ENCODE assay signal across 8 cellular contexts in the genomic region with DNA sequence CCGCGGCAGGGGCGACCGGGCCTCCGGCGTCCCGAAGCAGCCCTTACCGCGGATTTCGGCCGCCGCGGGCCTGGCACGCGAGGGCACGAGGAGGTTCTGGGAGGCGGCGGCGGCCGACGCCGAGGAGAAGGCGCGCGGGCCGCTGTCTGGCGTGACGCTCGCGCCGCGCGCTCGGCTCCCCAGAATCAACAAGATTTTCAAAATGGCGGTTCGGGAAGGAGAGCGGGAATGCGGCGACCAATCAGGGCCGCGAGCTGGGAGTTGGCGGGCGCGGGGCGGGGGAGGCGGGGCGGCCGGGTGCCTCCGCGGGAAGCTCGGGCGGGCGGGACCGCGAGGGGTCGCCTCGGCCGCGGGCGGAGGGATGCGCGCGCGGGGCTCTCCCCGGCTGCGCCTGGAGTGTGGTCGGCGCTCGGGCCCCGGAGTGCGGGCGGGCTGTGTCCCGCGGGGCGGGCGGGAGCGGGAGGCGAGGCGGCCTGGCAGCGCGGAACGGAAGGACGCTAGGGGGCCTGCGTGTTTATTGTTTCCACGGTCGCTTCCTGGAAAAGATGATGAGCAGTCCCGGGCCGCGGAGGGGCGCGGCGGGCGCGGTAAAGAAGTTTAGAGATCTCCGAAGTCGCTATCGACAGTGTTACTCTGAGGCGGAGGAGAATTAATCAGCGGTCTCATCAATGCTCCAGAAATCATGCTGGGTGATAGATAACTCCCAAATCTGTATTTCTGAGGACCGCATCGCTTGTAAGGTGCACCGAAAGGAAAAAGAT. TPM values are rescaled to one million over a fixed set of nuclear protein-coding genes. Genes with fewer than 3 reads are reported as not detected.
DNase-seq lines count a peak whose midpoint lies in the region; TF ChIP-seq lines count a peak whose summit lies in the region.

A gene with protein sequence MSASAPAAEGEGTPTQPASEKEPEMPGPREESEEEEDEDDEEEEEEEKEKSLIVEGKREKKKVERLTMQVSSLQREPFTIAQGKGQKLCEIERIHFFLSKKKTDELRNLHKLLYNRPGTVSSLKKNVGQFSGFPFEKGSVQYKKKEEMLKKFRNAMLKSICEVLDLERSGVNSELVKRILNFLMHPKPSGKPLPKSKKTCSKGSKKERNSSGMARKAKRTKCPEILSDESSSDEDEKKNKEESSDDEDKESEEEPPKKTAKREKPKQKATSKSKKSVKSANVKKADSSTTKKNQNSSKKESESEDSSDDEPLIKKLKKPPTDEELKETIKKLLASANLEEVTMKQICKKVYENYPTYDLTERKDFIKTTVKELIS (minus strand): TSS at position 193 of the 761 bp plus-strand sequence. CDS start 543 bp downstream, outside the sequence.

- H3K9ac ChIP-seq in SK-N-MC (ENCODE audit: insufficient read length) = peak within 1 kb of the TSS; percentile 95

- H3K27ac ChIP-seq in HEK293 (ENCODE audit: extremely low read depth, low read depth, low read length) = peak within 1 kb of the TSS; percentile 98
- H3K27ac ChIP-seq in SK-N-MC = peak within 1 kb of the TSS; percentile 84
- H3K27ac ChIP-seq in substantia nigra (ENCODE audit: low read depth, low read length, poor library complexity, severe bottlenecking) = peak within 1 kb of the TSS; percentile 85

- CTCF ChIA-PET in HEK293 (lab: Yijun Ruan, JAX) = no interaction called here
- CTCF ChIA-PET in activated naive CD4-positive, alpha-beta T cell treated with anti-CD3 and anti-CD28 coated beads for 36 hours (lab: Charles Lee) = interaction anchor here (1.6 kb wide), 1 partner anchor 66 kb away, joined by 4 read pairs; no protein-coding TSS in a partner anchor

- H3K9me3 Mint-ChIP-seq in activated naive CD4-positive, alpha-beta T cell treated with anti-CD3 and anti-CD28 coated beads for 36 hours = peaks cover 7% of the 10 kb centered on the region

- peak within 1 kb of the TSS; percentile 98 for H3K27ac Mint-ChIP-seq in activated naive CD4-positive, alpha-beta T cell treated with anti-CD3 and anti-CD28 coated beads for 36 hours

- H3K4me3 ChIP-seq in HEK293 (ENCODE audit: low read depth, low read length) = peak within 1 kb of the TSS; percentile 95
- peak within 1 kb of the TSS; percentile 95 for H3K4me3 ChIP-seq in SK-N-MC

- H3K36me3 ChIP-seq in HEK293 (ENCODE audit: control insufficient read depth in 2 of 2, insufficient read depth in 1 of 2, low read length in 2 of 2) = peaks cover 5 to 30% of the 10 kb centered on the region in 2 experiments
- H3K36me3 ChIP-seq in SK-N-MC (ENCODE audit: insufficient read depth, low read length) = peaks cover 39% of the 10 kb centered on the region

- no peaks in the 10 kb centered on the region for H3K9me3 ChIP-seq in HEK293 (ENCODE audit: control insufficient read depth, insufficient read depth, low read depth, low read length)
- H3K9me3 ChIP-seq in SK-N-MC (ENCODE audit: low read depth, low read length) = no peaks in the 10 kb centered on the region

- no peaks in the 10 kb centered on the region for H3K27me3 Mint-ChIP-seq in activated naive CD4-positive, alpha-beta T cell treated with anti-CD3 and anti-CD28 coated beads for 36 hours (ENCODE audit: low read depth)

- TF ChIP-seq CTCF in HEK293 (tag by site-specific recombination; IDR thresholded peaks at IDR 0.05) = peak; percentile 82

- POLR2A ChIA-PET in HEK293 (lab: Yijun Ruan, JAX) = interaction anchor here (0.6 to 1.5 kb wide), 10 partner anchors 13 to 1573 kb away, joined by 3 to 6 read pairs (median 4); a partner anchor contains a TSS

- peaks cover 39% of the 10 kb centered on the region for H3K36me3 Mint-ChIP-seq in activated naive CD4-positive, alpha-beta T cell treated with anti-CD3 and anti-CD28 coated beads for 36 hours (ENCODE audit: low read depth)

- peaks cover 25% of the 10 kb centered on the region for H3K4me1 ChIP-seq in HEK293 (ENCODE audit: control insufficient read depth, insufficient read depth, low read length)

- H3K4me3 Mint-ChIP-seq in activated naive CD4-positive, alpha-beta T cell treated with anti-CD3 and anti-CD28 coated beads for 36 hours = peak within 1 kb of the TSS; percentile 96

- peaks cover 45% of the 10 kb centered on the region for H3K4me1 Mint-ChIP-seq in activated naive CD4-positive, alpha-beta T cell treated with anti-CD3 and anti-CD28 coated beads for 36 hours (ENCODE audit: low read depth)

- intact Hi-C loops in activated naive CD4-positive, alpha-beta T cell treated with anti-CD3 and anti-CD28 coated beads for 36 hours (cut with micrococcal nuclease) = loop anchor here (1.0 to 5.0 kb wide), 2 partner anchors 123 to 1942 kb away; a partner anchor contains a TSS

- DNase-seq in GM03348 (ENCODE audit: low spot score) (peak; percentile 96), MV-4-11 (lab: John Stamatoyannopoulos, UW) (peak; percentile 73), SK-N-MC (ENCODE audit: low read depth, low spot score) (no peak), germinal center (ENCODE audit: low spot score) (peak; percentile 82), nucleus accumbens (lab: John Stamatoyannopoulos, UW) (peak in 54 of 56 donors; percentile 63 to 99 (median 91)), substantia nigra (lab: John Stamatoyannopoulos, UW) (peak; percentile 38 to 98 (median 92))
- peak; percentile 91 for DNase-seq in activated naive CD4-positive, alpha-beta T cell treated with anti-CD3 and anti-CD28 coated beads for 36 hours

TF ChIP-seq in HEK293, 187 proteins besides CTCF, POLR2A, EP300 and RAD21 (continues in another document):
- 0 out of 2 replicates have a peak, but pooled peaks have one; percentile 23 for TF ChIP-seq ZNF2 (tag by site-specific recombination; IDR thresholded peaks at IDR 0.05)
- TF ChIP-seq, protein P1, sequence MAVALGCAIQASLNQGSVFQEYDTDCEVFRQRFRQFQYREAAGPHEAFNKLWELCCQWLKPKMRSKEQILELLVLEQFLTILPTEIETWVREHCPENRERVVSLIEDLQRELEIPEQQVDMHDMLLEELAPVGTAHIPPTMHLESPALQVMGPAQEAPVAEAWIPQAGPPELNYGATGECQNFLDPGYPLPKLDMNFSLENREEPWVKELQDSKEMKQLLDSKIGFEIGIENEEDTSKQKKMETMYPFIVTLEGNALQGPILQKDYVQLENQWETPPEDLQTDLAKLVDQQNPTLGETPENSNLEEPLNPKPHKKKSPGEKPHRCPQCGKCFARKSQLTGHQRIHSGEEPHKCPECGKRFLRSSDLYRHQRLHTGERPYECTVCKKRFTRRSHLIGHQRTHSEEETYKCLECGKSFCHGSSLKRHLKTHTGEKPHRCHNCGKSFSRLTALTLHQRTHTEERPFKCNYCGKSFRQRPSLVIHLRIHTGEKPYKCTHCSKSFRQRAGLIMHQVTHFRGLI (tag by site-specific recombination; IDR thresholded peaks at IDR 0.05) = 0 out of 2 replicates have a peak, but pooled peaks have one; percentile 26
- TF ChIP-seq, protein P2, sequence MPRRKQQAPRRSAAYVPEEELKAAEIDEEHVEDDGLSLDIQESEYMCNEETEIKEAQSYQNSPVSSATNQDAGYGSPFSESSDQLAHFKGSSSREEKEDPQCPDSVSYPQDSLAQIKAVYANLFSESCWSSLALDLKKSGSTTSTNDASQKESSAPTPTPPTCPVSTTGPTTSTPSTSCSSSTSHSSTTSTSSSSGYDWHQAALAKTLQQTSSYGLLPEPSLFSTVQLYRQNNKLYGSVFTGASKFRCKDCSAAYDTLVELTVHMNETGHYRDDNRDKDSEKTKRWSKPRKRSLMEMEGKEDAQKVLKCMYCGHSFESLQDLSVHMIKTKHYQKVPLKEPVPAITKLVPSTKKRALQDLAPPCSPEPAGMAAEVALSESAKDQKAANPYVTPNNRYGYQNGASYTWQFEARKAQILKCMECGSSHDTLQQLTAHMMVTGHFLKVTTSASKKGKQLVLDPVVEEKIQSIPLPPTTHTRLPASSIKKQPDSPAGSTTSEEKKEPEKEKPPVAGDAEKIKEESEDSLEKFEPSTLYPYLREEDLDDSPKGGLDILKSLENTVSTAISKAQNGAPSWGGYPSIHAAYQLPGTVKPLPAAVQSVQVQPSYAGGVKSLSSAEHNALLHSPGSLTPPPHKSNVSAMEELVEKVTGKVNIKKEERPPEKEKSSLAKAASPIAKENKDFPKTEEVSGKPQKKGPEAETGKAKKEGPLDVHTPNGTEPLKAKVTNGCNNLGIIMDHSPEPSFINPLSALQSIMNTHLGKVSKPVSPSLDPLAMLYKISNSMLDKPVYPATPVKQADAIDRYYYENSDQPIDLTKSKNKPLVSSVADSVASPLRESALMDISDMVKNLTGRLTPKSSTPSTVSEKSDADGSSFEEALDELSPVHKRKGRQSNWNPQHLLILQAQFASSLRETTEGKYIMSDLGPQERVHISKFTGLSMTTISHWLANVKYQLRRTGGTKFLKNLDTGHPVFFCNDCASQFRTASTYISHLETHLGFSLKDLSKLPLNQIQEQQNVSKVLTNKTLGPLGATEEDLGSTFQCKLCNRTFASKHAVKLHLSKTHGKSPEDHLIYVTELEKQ (tag by site-specific recombination; IDR thresholded peaks at IDR 0.05; ENCODE audit: borderline replicate concordance) = no peak
- TF ChIP-seq ZNF366 (tag by site-specific recombination; conservative IDR thresholded peaks at IDR 0.05) = 0 out of 2 replicates have a peak, but pooled peaks have one; percentile 11
- peak; percentile 70 for TF ChIP-seq ZXDB (tag by site-specific recombination; IDR thresholded peaks at IDR 0.05)
- TF ChIP-seq SCRT2 (tag by site-specific recombination; IDR thresholded peaks at IDR 0.05) = no peak
- TF ChIP-seq, protein P3, sequence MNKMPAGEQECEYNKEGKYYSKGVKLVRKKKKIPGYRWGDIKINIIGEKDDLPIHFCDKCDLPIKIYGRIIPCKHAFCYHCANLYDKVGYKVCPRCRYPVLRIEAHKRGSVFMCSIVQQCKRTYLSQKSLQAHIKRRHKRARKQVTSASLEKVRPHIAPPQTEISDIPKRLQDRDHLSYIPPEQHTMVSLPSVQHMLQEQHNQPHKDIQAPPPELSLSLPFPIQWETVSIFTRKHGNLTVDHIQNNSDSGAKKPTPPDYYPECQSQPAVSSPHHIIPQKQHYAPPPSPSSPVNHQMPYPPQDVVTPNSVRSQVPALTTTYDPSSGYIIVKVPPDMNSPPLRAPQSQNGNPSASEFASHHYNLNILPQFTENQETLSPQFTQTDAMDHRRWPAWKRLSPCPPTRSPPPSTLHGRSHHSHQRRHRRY (tag by site-specific recombination; IDR thresholded peaks at IDR 0.05) = no peak
- TF ChIP-seq ZBTB21 (tag by site-specific recombination; IDR thresholded peaks at IDR 0.05) = no peak

RNA-seq across cellular contexts. Expression of the gene that starts here (rescaled TPM):
- 100 to 1,000 TPM; 200 to 203 TPM for total RNA-seq in activated naive CD4-positive, alpha-beta T cell treated with anti-CD3 and anti-CD28 coated beads for 36 hours
